9 cellular contexts compared by ENCODE assay signal in the genomic region with DNA sequence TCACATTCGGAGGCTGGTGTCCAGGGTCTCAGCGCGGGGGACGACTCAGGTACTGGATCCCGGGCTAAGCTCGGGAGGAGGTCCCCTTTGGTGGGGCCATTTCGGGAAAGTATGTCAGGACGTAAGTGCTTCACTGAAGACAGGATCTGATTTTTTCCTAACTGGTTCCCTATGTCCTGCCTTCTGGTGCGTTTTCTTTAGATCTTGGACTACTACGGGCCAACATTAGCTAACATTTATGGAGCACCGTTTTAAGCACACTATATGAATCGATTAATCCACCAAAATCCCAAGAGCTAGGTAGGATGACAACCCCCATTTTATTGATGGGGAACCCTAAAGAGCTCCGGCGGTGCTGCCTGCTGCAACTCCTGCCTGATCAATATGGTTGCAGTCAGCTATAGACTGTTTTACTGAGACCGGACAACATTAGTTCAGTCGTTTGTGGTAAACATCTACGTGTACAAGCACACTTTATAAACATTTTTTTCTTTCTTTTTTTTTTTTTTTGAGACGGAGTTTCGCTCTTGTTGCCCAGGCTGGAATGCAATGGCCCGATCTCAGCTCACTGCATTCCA. TPM values are rescaled to one million over a fixed set of nuclear protein-coding genes. Genes with fewer than 3 reads are reported as not detected.
DNase-seq lines count a peak whose midpoint lies in the region; ATAC-seq lines count a peak whose summit lies in the region.
"Had no signal": no experiment of that assay in that cellular context is flagged by ENCODE, and none has a peak within 500 bp of the region (broad histone marks: within the 10 kb centered on the region; RNA-seq: fewer than 3 reads in every experiment).

No MANE protein-coding gene starts in this region.

- H3K36me3 ChIP-seq in ACC112 (ENCODE audit: insufficient read depth, low read length) (peaks cover 37% of the 10 kb centered on the region), HAP-1 (replicated peaks) (peaks cover 67% of the 10 kb centered on the region)

- H3K9me3 ChIP-seq in HAP-1, result no peaks in the 10 kb centered on the region

- peak overlapping the region; percentile 96 for H3K27ac Mint-ChIP-seq in activated T-helper 2 cell treated with anti-CD3 and anti-CD28 coated beads, Interferon-gamma antibody, Interleukin-2, Interleukin-4, amounts not matched to agents 10 μg/mL and 5 μg/mL and 100 μg/mL, durations not matched to agents 14 hours and 24 hours and 36 hours
- H3K27ac Mint-ChIP-seq in immature natural killer cell, result peak overlapping the region; percentile 80 to 98 (median 92)

- no peaks in the 10 kb centered on the region for H3K27me3 ChIP-seq in ACC112 (ENCODE audit: insufficient read depth, low read length)
- H3K27me3 ChIP-seq in HAP-1 (ENCODE audit: low read depth), result no peaks in the 10 kb centered on the region

- DNase-seq in HAP-1 (ENCODE audit: low spot score in 2 of 2) (no peak), immature natural killer cell (peak in 1 of 3 donors; percentile 28), substantia nigra (lab: John Stamatoyannopoulos, UW) (no peak), mucosa of gallbladder (ENCODE audit: low spot score) (no peak)
- no peak for DNase-seq in activated T-helper 2 cell treated with anti-CD3 and anti-CD28 coated beads, Interferon-gamma antibody, Interleukin-2, Interleukin-4, amounts not matched to agents 10 μg/mL and 5 μg/mL and 100 μg/mL, durations not matched to agents 14 hours and 24 hours and 36 hours (ENCODE audit: low spot score)
- DNase-seq in effector CD4-positive, alpha-beta T cell, result no peak

- H3K4me1 Mint-ChIP-seq in activated T-helper 2 cell treated with anti-CD3 and anti-CD28 coated beads, Interferon-gamma antibody, Interleukin-2, Interleukin-4, amounts not matched to agents 10 μg/mL and 5 μg/mL and 100 μg/mL, durations not matched to agents 14 hours and 24 hours and 36 hours (ENCODE audit: low read depth), result peaks cover 50% of the 10 kb centered on the region
- peaks cover 41 to 50% of the 10 kb centered on the region in 2 donors for H3K4me1 Mint-ChIP-seq in immature natural killer cell

- peak overlapping the region; percentile 89 for H2AFZ ChIP-seq in ACC112 (ENCODE audit: low read length, unreplicated experiment)

- peaks cover 72% of the 10 kb centered on the region for H3K79me2 ChIP-seq in ACC112 (ENCODE audit: control insufficient read depth, insufficient read depth, low read length, unreplicated experiment)

- H3K4me3 ChIP-seq in ACC112 (ENCODE audit: low read depth, low read length), result peak overlapping the region; percentile 88
- H3K4me3 ChIP-seq in HAP-1, result peak overlapping the region; percentile 96

- no peaks in the 10 kb centered on the region for H3K27me3 Mint-ChIP-seq in activated T-helper 2 cell treated with anti-CD3 and anti-CD28 coated beads, Interferon-gamma antibody, Interleukin-2, Interleukin-4, amounts not matched to agents 10 μg/mL and 5 μg/mL and 100 μg/mL, durations not matched to agents 14 hours and 24 hours and 36 hours (ENCODE audit: low read depth)
- H3K27me3 Mint-ChIP-seq in immature natural killer cell (ENCODE audit: low read depth in 3 of 3), result peaks cover 12 to 24% (median 14%) of the 10 kb centered on the region in 3 donors

- ATAC-seq in HG02852 (IDR thresholded peaks at IDR 0.05; ENCODE audit: unreplicated experiment), result no peak

- H3K4me1 ChIP-seq in ACC112 (ENCODE audit: control insufficient read depth, insufficient read depth, low read length, unreplicated experiment) (peaks cover 32% of the 10 kb centered on the region), HAP-1 (peaks cover 34% of the 10 kb centered on the region)

- H3K9me3 Mint-ChIP-seq in activated T-helper 2 cell treated with anti-CD3 and anti-CD28 coated beads, Interferon-gamma antibody, Interleukin-2, Interleukin-4, amounts not matched to agents 10 μg/mL and 5 μg/mL and 100 μg/mL, durations not matched to agents 14 hours and 24 hours and 36 hours, result no peaks in the 10 kb centered on the region
- no peaks in the 10 kb centered on the region for H3K9me3 Mint-ChIP-seq in immature natural killer cell

- in situ Hi-C loops in HAP-1 (cut with MboI; ENCODE audit: low sequenced_read_pairs), result no loop called here

- peak overlapping the region; percentile 96 for H3K4me3 Mint-ChIP-seq in activated T-helper 2 cell treated with anti-CD3 and anti-CD28 coated beads, Interferon-gamma antibody, Interleukin-2, Interleukin-4, amounts not matched to agents 10 μg/mL and 5 μg/mL and 100 μg/mL, durations not matched to agents 14 hours and 24 hours and 36 hours (ENCODE audit: low read depth)
- peak overlapping the region; percentile 91 to 99 (median 98) for H3K4me3 Mint-ChIP-seq in immature natural killer cell

- peak overlapping the region; percentile 61 for H3K27ac ChIP-seq in ACC112 (ENCODE audit: low read depth, low read length)
- H3K27ac ChIP-seq in substantia nigra (ENCODE audit: low read depth, low read length, poor library complexity, severe bottlenecking), result peak overlapping the region; percentile 82

- intact Hi-C loops in activated T-helper 2 cell treated with anti-CD3 and anti-CD28 coated beads, Interferon-gamma antibody, Interleukin-2, Interleukin-4, amounts not matched to agents 10 μg/mL and 5 μg/mL and 100 μg/mL, durations not matched to agents 14 hours and 24 hours and 36 hours (cut with micrococcal nuclease), result loop anchor here (1.0 to 10.0 kb wide), 4 partner anchors 15 to 302 kb away; partner anchors contain the start of genes SLC3A2 and TUT1

- peaks cover 61% of the 10 kb centered on the region for H3K36me3 Mint-ChIP-seq in activated T-helper 2 cell treated with anti-CD3 and anti-CD28 coated beads, Interferon-gamma antibody, Interleukin-2, Interleukin-4, amounts not matched to agents 10 μg/mL and 5 μg/mL and 100 μg/mL, durations not matched to agents 14 hours and 24 hours and 36 hours (ENCODE audit: low read depth)
- peaks cover 5 to 34% (median 14%) of the 10 kb centered on the region in 3 donors for H3K36me3 Mint-ChIP-seq in immature natural killer cell

RNA-seq across cellular contexts. Expression of gene WDR74, which starts 17.0 kb away (rescaled TPM):
- total RNA-seq in activated T-helper 2 cell treated with anti-CD3 and anti-CD28 coated beads, Interferon-gamma antibody, Interleukin-2, Interleukin-4, amounts not matched to agents 10 μg/mL and 5 μg/mL and 100 μg/mL, durations not matched to agents 14 hours and 24 hours and 36 hours, result 109 and 112 TPM in 2 replicates
- 10 to 100 TPM; 28.8 to 39.0 (median 31.9) TPM for polyA plus RNA-seq in immature natural killer cell
- total RNA-seq in mucosa of gallbladder, result 31.6 TPM

RNA-seq across cellular contexts. Expression of gene TEX54, which starts 23.8 kb away (rescaled TPM):
- total RNA-seq in activated T-helper 2 cell treated with anti-CD3 and anti-CD28 coated beads, Interferon-gamma antibody, Interleukin-2, Interleukin-4, amounts not matched to agents 10 μg/mL and 5 μg/mL and 100 μg/mL, durations not matched to agents 14 hours and 24 hours and 36 hours, result 1.2 TPM in 1 of 2 replicates, not detected in the other
- 1 to 10 TPM in 2 of 3 donors, not detected in 1; 2.0 to 3.1 TPM for polyA plus RNA-seq in immature natural killer cell
- not detected for total RNA-seq in mucosa of gallbladder
- total RNA-seq: left cardiac atrium had no signal

RNA-seq across cellular contexts. Expression of gene SLC3A2, which starts 24.3 kb away (rescaled TPM):
- total RNA-seq in activated T-helper 2 cell treated with anti-CD3 and anti-CD28 coated beads, Interferon-gamma antibody, Interleukin-2, Interleukin-4, amounts not matched to agents 10 μg/mL and 5 μg/mL and 100 μg/mL, durations not matched to agents 14 hours and 24 hours and 36 hours, result 245 and 286 TPM in 2 replicates
- polyA plus RNA-seq in immature natural killer cell, result 100 to 1,000 TPM; 134 to 162 (median 156) TPM
- 104 TPM for total RNA-seq in mucosa of gallbladder

RNA-seq across cellular contexts. Expression of gene STX5, which starts 24.6 kb away (rescaled TPM):
- 37.4 and 41.9 TPM in 2 replicates for total RNA-seq in activated T-helper 2 cell treated with anti-CD3 and anti-CD28 coated beads, Interferon-gamma antibody, Interleukin-2, Interleukin-4, amounts not matched to agents 10 μg/mL and 5 μg/mL and 100 μg/mL, durations not matched to agents 14 hours and 24 hours and 36 hours
- polyA plus RNA-seq in immature natural killer cell, result 10 to 100 TPM; 46.9 to 47.7 (median 47.6) TPM
- 48.8 TPM for total RNA-seq in mucosa of gallbladder

RNA-seq across cellular contexts. Expression of gene NXF1, which starts 51.2 kb away (rescaled TPM):
- total RNA-seq in activated T-helper 2 cell treated with anti-CD3 and anti-CD28 coated beads, Interferon-gamma antibody, Interleukin-2, Interleukin-4, amounts not matched to agents 10 μg/mL and 5 μg/mL and 100 μg/mL, durations not matched to agents 14 hours and 24 hours and 36 hours, result 134 and 139 TPM in 2 replicates
- 10 to 100 TPM; 42.9 to 73.3 (median 66.0) TPM for polyA plus RNA-seq in immature natural killer cell
- 85.7 TPM for total RNA-seq in mucosa of gallbladder
